10 cellular contexts compared by ENCODE assay signal in the genomic region with DNA sequence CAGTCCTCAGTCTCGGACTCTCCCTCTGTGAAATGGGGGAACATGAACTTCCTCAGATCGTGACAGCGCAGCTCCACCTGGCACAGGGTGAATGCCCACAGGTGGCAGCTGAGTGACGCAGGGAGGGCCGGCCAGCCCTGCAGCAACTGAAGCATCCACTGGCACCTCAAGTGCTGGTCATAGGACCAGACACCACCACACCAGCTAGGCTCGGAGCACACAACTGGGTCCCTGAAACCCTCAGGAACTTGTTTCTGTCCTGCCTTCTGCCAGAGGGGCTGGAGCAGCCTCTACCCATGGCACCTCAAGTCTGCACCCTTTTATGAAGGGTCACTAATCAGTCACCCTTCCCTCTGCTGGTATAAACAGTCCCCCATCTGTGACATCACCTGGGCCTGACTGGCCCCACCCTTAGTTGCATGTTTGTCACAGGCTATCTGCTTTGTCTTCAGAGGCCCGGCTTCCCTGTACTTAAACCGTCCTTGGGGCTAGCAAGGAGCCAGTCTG. TPM values are rescaled to one million over a fixed set of nuclear protein-coding genes. Genes with fewer than 3 reads are reported as not detected.
A peak's percentile ranks its signal among the peaks of the same experiment; 100 is the strongest.
DNase-seq lines count a peak whose midpoint lies in the region; ATAC-seq, FAIRE-seq and TF ChIP-seq lines count a peak whose summit lies in the region.
"Had no signal": no experiment of that assay in that cellular context is flagged by ENCODE, and none has a peak within 500 bp of the region (broad histone marks: within the 10 kb centered on the region; RNA-seq: fewer than 3 reads in every experiment).

No MANE protein-coding gene starts in this region.

- H3K27ac ChIP-seq in HEK293 (ENCODE audit: extremely low read depth, low read depth, low read length): no peak overlapping the region
- peak overlapping the region; percentile 99 for H3K27ac ChIP-seq in neutrophil
- no peak overlapping the region for H3K27ac ChIP-seq in pancreas
- no peak overlapping the region for H3K27ac ChIP-seq in SK-N-SH (ENCODE audit: low read depth in 2 of 2, low read length in 1 of 2)

- no peaks in the 10 kb centered on the region for H3K27me3 Mint-ChIP-seq in activated naive CD8-positive, alpha-beta T cell

- no peaks in the 10 kb centered on the region for H3K9me3 ChIP-seq in HEK293 (ENCODE audit: control insufficient read depth, insufficient read depth, low read depth, low read length)
- H3K9me3 ChIP-seq in neutrophil: no peaks in the 10 kb centered on the region
- no peaks in the 10 kb centered on the region for H3K9me3 ChIP-seq in pancreas
- H3K9me3 ChIP-seq in SK-N-SH: no peaks in the 10 kb centered on the region

- H4K20me1 ChIP-seq in SK-N-SH (ENCODE audit: insufficient read depth): no peaks in the 10 kb centered on the region

- no peak overlapping the region for H3K4me3 ChIP-seq in HEK293 (ENCODE audit: low read depth, low read length)
- peak overlapping the region; percentile 26 to 62 for H3K4me3 ChIP-seq in neutrophil (ENCODE audit: low read depth in 1 of 2, low read length in 1 of 2)
- H3K4me3 ChIP-seq in pancreas: no peak overlapping the region
- H3K4me3 ChIP-seq in SK-N-SH (ENCODE audit: low read depth in 2 of 2, low read length in 1 of 2): no peak overlapping the region

- H3K27me3 ChIP-seq in neutrophil (no peaks in the 10 kb centered on the region), pancreas (no peaks in the 10 kb centered on the region), SK-N-SH (ENCODE audit: insufficient read depth) (no peaks in the 10 kb centered on the region)

- peaks cover 2% of the 10 kb centered on the region for H3K36me3 Mint-ChIP-seq in activated naive CD8-positive, alpha-beta T cell

- H3K4me2 ChIP-seq in SK-N-SH: no peak overlapping the region

- peaks cover 7% of the 10 kb centered on the region for H3F3A ChIP-seq in SK-N-SH (replicated peaks; ENCODE audit: insufficient read depth)

- H3K4me1 ChIP-seq in HEK293 (ENCODE audit: control insufficient read depth, insufficient read depth, low read length): no peaks in the 10 kb centered on the region
- peaks cover 95 to 100% of the 10 kb centered on the region in 2 experiments for H3K4me1 ChIP-seq in neutrophil (ENCODE audit: control insufficient read depth in 1 of 2, insufficient read depth in 1 of 2, low read depth in 1 of 2, low read length in 1 of 2)
- peaks cover 5 to 32% (median 10%) of the 10 kb centered on the region in 3 donors for H3K4me1 ChIP-seq in pancreas
- H3K4me1 ChIP-seq in SK-N-SH (ENCODE audit: control insufficient read depth in 1 of 2, insufficient read depth in 2 of 2, low read depth in 1 of 2, low read length in 1 of 2): peaks cover 13 to 26% of the 10 kb centered on the region in 2 experiments; a peak in 3 of 4 replicates

- TF ChIP-seq RAD21 in SK-N-SH (IDR thresholded peaks at IDR 0.05; ENCODE audit: low read length): no peak

- CTCF ChIA-PET in HEK293 (lab: Yijun Ruan, JAX) (interaction anchor here (1.3 to 8.0 kb wide), 2 partner anchors 23 to 35 kb away, joined by 3 to 83 read pairs; no protein-coding TSS in a partner anchor), SK-N-SH (lab: Yijun Ruan, JAX) (interaction anchor here (1.6 to 12.8 kb wide), 4 partner anchors 11 to 145 kb away, joined by 5 to 530 read pairs (median 24); partner anchors contain the start of genes BATF2 and EHD1)

- no peak overlapping the region for H3K9ac ChIP-seq in SK-N-SH

- DNase-seq in GM13977 (ENCODE audit: low spot score) (peak; percentile 74), head of caudate nucleus (no peak), NOMO-1 treated with dmso at 0.1 percent for 144 hours (lab: John Stamatoyannopoulos, UW; ENCODE audit: unreplicated experiment) (no peak), pancreas (no peak), SK-N-SH (no peak)
- DNase-seq: SIG-M5 had no signal

- no peak overlapping the region for H2AFZ ChIP-seq in SK-N-SH (ENCODE audit: low read depth)

- H3K4me1 Mint-ChIP-seq in activated naive CD8-positive, alpha-beta T cell (ENCODE audit: low read depth): peaks cover 91% of the 10 kb centered on the region

- H3K79me2 ChIP-seq in SK-N-SH (ENCODE audit: insufficient read depth): peaks cover 10% of the 10 kb centered on the region; the same call in 1 of the 2 replicates

- intact Hi-C loops in head of caudate nucleus (cut with DNase I) (no loop called here), pancreas (cut with DNase I) (loop anchor here in 2 of 3 donors (5.0 to 10.0 kb wide), 2 partner anchors 40 to 253 kb away; no protein-coding TSS in a partner anchor)

- H3K36me3 ChIP-seq in HEK293 (ENCODE audit: control insufficient read depth in 2 of 2, insufficient read depth in 1 of 2, low read length in 2 of 2): peaks cover 0 to 16% of the 10 kb centered on the region in 2 experiments; a peak in 1 of 3 replicates
- H3K36me3 ChIP-seq in neutrophil: peaks cover 55% of the 10 kb centered on the region
- peaks cover 0 to 9% (median 0%) of the 10 kb centered on the region in 3 donors for H3K36me3 ChIP-seq in pancreas
- H3K36me3 ChIP-seq in SK-N-SH (replicated peaks in 1 of 2; ENCODE audit: control insufficient read depth in 1 of 2, insufficient read depth in 2 of 2, low read length in 1 of 2): peaks cover 7 to 11% of the 10 kb centered on the region in 2 experiments

- TF ChIP-seq CTCF in GM13977 (IDR thresholded peaks at IDR 0.05; ENCODE audit: extremely low read depth, insufficient read depth, missing control alignments) (no peak), HEK293 (tag by site-specific recombination; IDR thresholded peaks at IDR 0.05) (no peak), neutrophil (IDR thresholded peaks at IDR 0.05) (no peak), pancreas (IDR thresholded peaks at IDR 0.05) (no peak), SK-N-SH (IDR thresholded peaks at IDR 0.05) (no peak)

- in situ Hi-C loops in GM13977 (cut with MboI; ENCODE audit: low pct_unique_long_range_greater_than_20kb, low sequenced_read_pairs, unreplicated experiment): no loop called here

- peak overlapping the region; percentile 92 for H3K27ac Mint-ChIP-seq in activated naive CD8-positive, alpha-beta T cell

- FAIRE-seq in pancreas (lab: Jason Lieb, UNC): no peak
- FAIRE-seq: keratinocyte had no signal

- no peaks in the 10 kb centered on the region for H3K9me3 Mint-ChIP-seq in activated naive CD8-positive, alpha-beta T cell (ENCODE audit: low read depth)

- H3K9me2 ChIP-seq in SK-N-SH: no peaks in the 10 kb centered on the region

- no peak for TF ChIP-seq EP300 in SK-N-SH (IDR thresholded peaks at IDR 0.05; ENCODE audit: borderline replicate concordance in 1 of 2, low read depth in 1 of 2, low read length in 1 of 2)

- H3K4me3 Mint-ChIP-seq in activated naive CD8-positive, alpha-beta T cell: peak overlapping the region; percentile 77

- no peak for ATAC-seq in pancreas

- POLR2A ChIA-PET in HEK293 (lab: Yijun Ruan, JAX) (interaction anchor here (0.7 to 1.2 kb wide), 3 partner anchors 29 to 917 kb away, joined by 3 read pairs; no protein-coding TSS in a partner anchor), SK-N-SH (lab: Yijun Ruan, JAX) (no interaction called here)

- WGBS in pancreas, 2 donors: 86 to 88% methylated on average over 8 of the region's 8 CpGs
- WGBS in SK-N-SH (ENCODE audit: low lambda C conversion rate): 83% methylated on average over 3 of the region's 8 CpGs

TF ChIP-seq in HEK293, 187 proteins besides CTCF, POLR2A, EP300 and RAD21 (continues in another document):
- TF ChIP-seq, protein P1, sequence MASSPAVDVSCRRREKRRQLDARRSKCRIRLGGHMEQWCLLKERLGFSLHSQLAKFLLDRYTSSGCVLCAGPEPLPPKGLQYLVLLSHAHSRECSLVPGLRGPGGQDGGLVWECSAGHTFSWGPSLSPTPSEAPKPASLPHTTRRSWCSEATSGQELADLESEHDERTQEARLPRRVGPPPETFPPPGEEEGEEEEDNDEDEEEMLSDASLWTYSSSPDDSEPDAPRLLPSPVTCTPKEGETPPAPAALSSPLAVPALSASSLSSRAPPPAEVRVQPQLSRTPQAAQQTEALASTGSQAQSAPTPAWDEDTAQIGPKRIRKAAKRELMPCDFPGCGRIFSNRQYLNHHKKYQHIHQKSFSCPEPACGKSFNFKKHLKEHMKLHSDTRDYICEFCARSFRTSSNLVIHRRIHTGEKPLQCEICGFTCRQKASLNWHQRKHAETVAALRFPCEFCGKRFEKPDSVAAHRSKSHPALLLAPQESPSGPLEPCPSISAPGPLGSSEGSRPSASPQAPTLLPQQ (tag by site-specific recombination; IDR thresholded peaks at IDR 0.05): peak; percentile 51; the same call in 1 of the 2 replicates

TF ChIP-seq in SK-N-SH, 30 proteins besides CTCF, POLR2A, EP300 and RAD21 (continues in another document):
- TF ChIP-seq FOXM1 (IDR thresholded peaks at IDR 0.05; ENCODE audit: low read depth): no peak

RNA-seq across cellular contexts. Expression of gene CDC42BPG, which starts 7.4 kb away (rescaled TPM):
- 10 to 100 TPM in 5 of 6 donors, 1 to 10 TPM in 1; 9.7 to 16.8 (median 12.7) TPM for total RNA-seq in pancreas
- 10 to 100 TPM; 11.6 to 23.8 TPM for polyA plus RNA-seq in pancreas
- 0.33 and 0.42 TPM in 2 replicates for polyA plus RNA-seq in SK-N-SH (2012; rRNA removed)
- polyA plus RNA-seq in SK-N-SH (2012; cell fraction: cytosol; rRNA removed): 0.15 and 0.25 TPM in 2 replicates
- 1.00 and 1.3 TPM in 2 replicates for polyA plus RNA-seq in SK-N-SH (2012; cell fraction: nucleus; rRNA removed)

RNA-seq across cellular contexts. Expression of gene EHD1, which starts 26.5 kb away (rescaled TPM):
- 10 to 100 TPM; 13.8 to 22.1 (median 17.9) TPM for total RNA-seq in pancreas
- polyA plus RNA-seq in pancreas: 10 to 100 TPM; 10.1 to 10.6 TPM
- 57.6 and 93.3 TPM in 2 replicates for polyA plus RNA-seq in SK-N-SH (2012; rRNA removed)
- polyA plus RNA-seq in SK-N-SH (2012; cell fraction: cytosol; rRNA removed): 34.4 and 51.6 TPM in 2 replicates
- 104 and 118 TPM in 2 replicates for polyA plus RNA-seq in SK-N-SH (2012; cell fraction: nucleus; rRNA removed)

RNA-seq across cellular contexts. Expression of gene MEN1, which starts 41.5 kb away (rescaled TPM):
- total RNA-seq in pancreas: 10 to 100 TPM in 5 of 6 donors, 1 to 10 TPM in 1; 8.7 to 21.2 (median 12.6) TPM
- polyA plus RNA-seq in pancreas: 10 to 100 TPM; 22.8 to 25.3 TPM
- 40.7 and 52.9 TPM in 2 replicates for polyA plus RNA-seq in SK-N-SH (2012; rRNA removed)
- 17.3 and 26.9 TPM in 2 replicates for polyA plus RNA-seq in SK-N-SH (2012; cell fraction: cytosol; rRNA removed)
- 101 and 105 TPM in 2 replicates for polyA plus RNA-seq in SK-N-SH (2012; cell fraction: nucleus; rRNA removed)

RNA-seq across cellular contexts. Expression of gene MAP4K2, which starts 48.9 kb away (rescaled TPM):
- 1 to 10 TPM; 6.1 to 8.6 (median 7.0) TPM for total RNA-seq in pancreas
- polyA plus RNA-seq in pancreas: 10 to 100 TPM; 19.5 to 24.0 TPM
- 17.4 and 20.0 TPM in 2 replicates for polyA plus RNA-seq in SK-N-SH (2012; rRNA removed)
- 6.5 and 10.8 TPM in 2 replicates for polyA plus RNA-seq in SK-N-SH (2012; cell fraction: cytosol; rRNA removed)
- 52.1 and 63.7 TPM in 2 replicates for polyA plus RNA-seq in SK-N-SH (2012; cell fraction: nucleus; rRNA removed)

Comparison
In these comparisons a context has a peak if more than half of its experiments do, and no peak if none do; other contexts are left out.
1. H3K4me3 ChIP-seq: peak in neutrophil (2 of 2); none in HEK293 (single experiment), pancreas (0 of 4) and SK-N-SH (0 of 2).
2. RNA of gene CDC42BPG, which starts 7.4 kb away (polyA plus RNA-seq): 11.6 to 23.8 TPM in pancreas; 0.15 to 1.3 TPM in SK-N-SH; every median in the first group is over 4 times any median in the second.